Comparison of ENCODE assay signal across 8 cellular contexts in genomic region chr12:12266873-12267634, GRCh38. TPM values are rescaled to one million over a fixed set of nuclear protein-coding genes. Genes with fewer than 3 reads are reported as not detected.
DNase-seq lines count a peak whose midpoint lies in the region; FAIRE-seq and TF ChIP-seq lines count a peak whose summit lies in the region.

LRP6 (minus strand) TSS chr12:12267044; CDS start chr12:12266735, 309 bp downstream.

- peak; percentile 88 for TF ChIP-seq POLR2A in H54 (IDR thresholded peaks at IDR 0.05; ENCODE audit: low read depth, low read length)

- no peaks in the 10 kb centered on the region for H3K9me3 ChIP-seq in DOHH2 (ENCODE audit: control insufficient read depth, insufficient read depth, low read length)
- H3K9me3 ChIP-seq in Loucy (ENCODE audit: insufficient read depth, low read depth, low read length), result no peaks in the 10 kb centered on the region
- H3K9me3 ChIP-seq in neuron (ENCODE audit: low read length), result no peaks in the 10 kb centered on the region
- no peaks in the 10 kb centered on the region for H3K9me3 ChIP-seq in stomach smooth muscle (ENCODE audit: control insufficient read depth in 2 of 2, low read length in 2 of 2)

- peak; percentile 86 for DNase-seq in H54 (ENCODE audit: insufficient read length, low spot score)
- peak; percentile 78 for DNase-seq in SIG-M5 treated with dmso at 0.1 percent for 504 hours (lab: John Stamatoyannopoulos, UW; ENCODE audit: unreplicated experiment)
- DNase-seq in activated naive CD4-positive, alpha-beta T cell treated with Interleukin-2 at 50 U/mL for 16 hours, result peak; percentile 81
- DNase-seq in frontal cortex (ENCODE audit: low spot score in 2 of 2), result peak; percentile 88 to 91

- H3F3A ChIP-seq in DOHH2 (ENCODE audit: control insufficient read depth, insufficient read depth), result no peaks in the 10 kb centered on the region
- H3F3A ChIP-seq in Loucy (ENCODE audit: low read depth), result no peaks in the 10 kb centered on the region

- H3K9me2 ChIP-seq in DOHH2 (replicated peaks; ENCODE audit: control insufficient read depth, low read length) (no peaks in the 10 kb centered on the region), Loucy (replicated peaks; ENCODE audit: low read depth, low read length) (no peaks in the 10 kb centered on the region)

- H3K27ac ChIP-seq in DOHH2 (ENCODE audit: low read depth, low read length), result peak within 1 kb of the TSS; percentile 34
- H3K27ac ChIP-seq in stomach smooth muscle (ENCODE audit: low read length), result peak within 1 kb of the TSS; percentile 94

- peak within 1 kb of the TSS; percentile 71 for H3K4me2 ChIP-seq in DOHH2 (ENCODE audit: low read length)
- H3K4me2 ChIP-seq in Loucy (ENCODE audit: low read depth, low read length, poor library complexity, severe bottlenecking), result peak within 1 kb of the TSS; percentile 81

- peak within 1 kb of the TSS; percentile 62 for H3K9ac ChIP-seq in Loucy (ENCODE audit: low read depth, low read length, poor library complexity, severe bottlenecking)
- peak within 1 kb of the TSS; percentile 84 to 99 for H3K9ac ChIP-seq in stomach smooth muscle (ENCODE audit: low read length in 2 of 2)

- H3K79me2 ChIP-seq in DOHH2 (ENCODE audit: control insufficient read depth, low read length) (peaks cover 46% of the 10 kb centered on the region), Loucy (ENCODE audit: insufficient read depth, low read length) (peaks cover 25% of the 10 kb centered on the region)

- H3K36me3 ChIP-seq in DOHH2 (ENCODE audit: control insufficient read depth, low read length) (no peaks in the 10 kb centered on the region; the same call in 1 of the 2 replicates), Loucy (ENCODE audit: insufficient read depth, low read length) (no peaks in the 10 kb centered on the region), neuron (ENCODE audit: insufficient read depth, low read length) (no peaks in the 10 kb centered on the region), stomach smooth muscle (ENCODE audit: control insufficient read depth in 2 of 2, insufficient read depth in 2 of 2, low read length in 2 of 2) (no peaks in the 10 kb centered on the region)

- H3K27me3 ChIP-seq in DOHH2 (ENCODE audit: control insufficient read depth, low read length), result no peaks in the 10 kb centered on the region
- H3K27me3 ChIP-seq in Loucy (ENCODE audit: insufficient read depth, low read length, poor library complexity, severe bottlenecking), result peaks cover 31% of the 10 kb centered on the region
- no peaks in the 10 kb centered on the region for H3K27me3 ChIP-seq in neuron (ENCODE audit: insufficient read depth, low read length)
- no peaks in the 10 kb centered on the region for H3K27me3 ChIP-seq in stomach smooth muscle (ENCODE audit: control insufficient read depth in 1 of 2, insufficient read depth in 2 of 2, low read length in 2 of 2)

- FAIRE-seq in H54 (lab: Jason Lieb, UNC) (no peak), frontal cortex (lab: Jason Lieb, UNC) (no peak)

- H3K4me3 ChIP-seq in DOHH2 (ENCODE audit: low read length) (peak within 1 kb of the TSS; percentile 89), Loucy (ENCODE audit: low read length, poor library complexity, severe bottlenecking) (peak within 1 kb of the TSS; percentile 72), neuron (ENCODE audit: low read length) (peak within 1 kb of the TSS; percentile 63), stomach smooth muscle (ENCODE audit: low read length in 2 of 2) (peak within 1 kb of the TSS; percentile 85 to 96)

- H2AFZ ChIP-seq in Loucy (ENCODE audit: low read length) (peak within 1 kb of the TSS; percentile 80), neuron (ENCODE audit: low read depth, low read length) (peak within 1 kb of the TSS; percentile 78)

- H4K20me1 ChIP-seq in DOHH2 (ENCODE audit: control insufficient read depth, insufficient read depth, low read depth, low read length) (no peaks in the 10 kb centered on the region), Loucy (ENCODE audit: insufficient read depth, low read length, poor library complexity, severe bottlenecking) (no peaks in the 10 kb centered on the region)

- TF ChIP-seq CTCF in DOHH2 (IDR thresholded peaks at IDR 0.05; ENCODE audit: low read depth, low read length, poor library complexity, severe bottlenecking) (no peak), Loucy (conservative IDR thresholded peaks at IDR 0.05; ENCODE audit: low read length) (no peak)

- H3K4me1 ChIP-seq in DOHH2 (ENCODE audit: control insufficient read depth, low read length) (peaks cover 23% of the 10 kb centered on the region), Loucy (ENCODE audit: insufficient read depth, low read length, poor library complexity, severe bottlenecking) (peaks cover 4% of the 10 kb centered on the region), neuron (ENCODE audit: insufficient read depth, low read length) (peaks cover 19% of the 10 kb centered on the region), stomach smooth muscle (ENCODE audit: control insufficient read depth, insufficient read depth, low read length) (peaks cover 14% of the 10 kb centered on the region)

RNA-seq across cellular contexts. Expression of gene LRP6, which starts in this region (rescaled TPM):
- total RNA-seq in frontal cortex, result 68.5 TPM

Comparison
In these comparisons a context has a peak if more than half of its experiments do, and no peak if none do; other contexts are left out.
1. Peak in every context shown above with its lines: DNase-seq, H3K4me3 ChIP-seq and H3K27ac ChIP-seq.